Comparison of ENCODE assay signal across 28 cellular contexts in the genomic region with DNA sequence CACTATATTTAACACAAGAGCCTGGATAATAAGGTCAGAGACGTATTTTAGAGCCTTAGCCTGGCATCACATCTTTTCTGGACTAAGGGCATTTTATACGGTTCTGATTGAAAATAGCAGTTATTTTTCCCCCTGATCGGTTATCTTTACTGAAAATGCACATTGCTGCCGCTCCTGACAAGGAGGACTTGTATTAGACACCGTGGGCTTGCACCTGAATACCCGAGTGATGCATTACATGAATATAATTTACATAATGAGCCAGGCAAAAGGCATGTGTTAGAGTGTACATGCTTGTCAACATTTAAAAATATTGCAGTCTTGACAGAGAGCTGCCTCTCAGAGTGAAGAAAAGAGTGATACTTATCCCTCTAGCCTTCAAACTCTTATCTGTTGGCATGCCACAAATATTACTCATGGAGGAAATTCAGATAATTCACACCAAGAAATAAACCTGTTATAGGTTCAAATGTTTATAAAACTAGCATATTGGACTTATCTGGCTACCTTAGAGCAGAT.
DNase-seq lines count a peak whose midpoint lies in the region; ATAC-seq, FAIRE-seq and TF ChIP-seq lines count a peak whose summit lies in the region.
"Had no signal": no experiment of that assay in that cellular context is flagged by ENCODE, and none has a peak within 500 bp of the region (broad histone marks: within the 10 kb centered on the region; RNA-seq: fewer than 3 reads in every experiment).

No MANE protein-coding gene starts in this region.

- POLR2A ChIA-PET in PC-9 (lab: Charles Lee; ENCODE audit: unreplicated experiment) = interaction anchor here (0.6 kb wide), 1 partner anchor 212 kb away, joined by 6 read pairs; no protein-coding TSS in a partner anchor

- H3K27me3 Mint-ChIP-seq in activated naive CD4-positive, alpha-beta T cell treated with anti-CD3 and anti-CD28 coated beads, Interleukin-2, amount 10 ng/mL, durations not matched to agents 7 days and 5 days = no peaks in the 10 kb centered on the region
- H3K27me3 Mint-ChIP-seq: CD4-positive, alpha-beta T cell; CD8-positive, alpha-beta memory T cell had no signal

- intact Hi-C loops in PC-9 (cut with micrococcal nuclease; ENCODE audit: unreplicated experiment) = loop anchor here (10.0 kb wide), 1 partner anchor 502 kb away; no protein-coding TSS in a partner anchor

- H3K79me2 ChIP-seq in PC-9 (ENCODE audit: low read depth) = no peaks in the 10 kb centered on the region

- BruUV-seq in PC-9 (replicated peaks; lab: Mats Ljungman, UMichigan) = no TSS peak

- H2AFZ ChIP-seq in PC-9 = no peak overlapping the region

- no peak overlapping the region for H3K4me2 ChIP-seq in PC-9
- H3K4me2 ChIP-seq: A549; BLaER1 treated with 17β-estradiol and CSF1 and Interleukin-3, amounts not matched to agents 10 nM and 100 nM had no signal

- CTCF ChIA-PET in activated naive CD4-positive, alpha-beta T cell treated with anti-CD3 and anti-CD28 coated beads, Interleukin-2, amount 10 ng/mL, durations not matched to agents 7 days and 5 days (lab: Charles Lee) = no interaction called here
- CTCF ChIA-PET in PC-9 (lab: Charles Lee) = no interaction called here

- H3K27ac ChIP-seq in PC-9 = no peak overlapping the region
- H3K27ac ChIP-seq: A549; BLaER1 treated with 17β-estradiol and CSF1 and Interleukin-3, amounts not matched to agents 10 nM and 100 nM had no signal

- no peaks in the 10 kb centered on the region for H3K9me2 ChIP-seq in PC-9 (ENCODE audit: insufficient read depth)

- H3K4me3 Mint-ChIP-seq in activated naive CD4-positive, alpha-beta T cell treated with anti-CD3 and anti-CD28 coated beads, Interleukin-2, amount 10 ng/mL, durations not matched to agents 7 days and 5 days = no peak overlapping the region
- H3K4me3 Mint-ChIP-seq: CD14-positive monocyte; CD4-positive, alpha-beta T cell; CD8-positive, alpha-beta memory T cell; HFFc6 had no signal

- no peak overlapping the region for H3K4me3 ChIP-seq in PC-9
- H3K4me3 ChIP-seq: A549; BLaER1 treated with 17β-estradiol and CSF1 and Interleukin-3, amounts not matched to agents 10 nM and 100 nM; GM12878; HAP-1 had no signal

- ATAC-seq in GM18858 (IDR thresholded peaks at IDR 0.05; ENCODE audit: unreplicated experiment) (no peak), HG03095 (IDR thresholded peaks at IDR 0.05; ENCODE audit: unreplicated experiment) (no peak)
- ATAC-seq: A549, GM12878 had no signal

- peak; percentile 64 for FAIRE-seq in islet of Langerhans (lab: Jason Lieb, UNC)
- FAIRE-seq: A549, D721Med, GM12878, GM18507, GM19239, H54 had no signal

- H3K9me3 Mint-ChIP-seq in activated naive CD4-positive, alpha-beta T cell treated with anti-CD3 and anti-CD28 coated beads, Interleukin-2, amount 10 ng/mL, durations not matched to agents 7 days and 5 days = no peaks in the 10 kb centered on the region
- H3K9me3 Mint-ChIP-seq: HFFc6 had no signal

- H3K27me3 ChIP-seq in PC-9 (ENCODE audit: insufficient read depth, low read depth) = no peaks in the 10 kb centered on the region
- H3K27me3 ChIP-seq: BE2C; BLaER1 treated with 17β-estradiol and CSF1 and Interleukin-3, amounts not matched to agents 10 nM and 100 nM had no signal

- no peaks in the 10 kb centered on the region for H3K36me3 Mint-ChIP-seq in activated naive CD4-positive, alpha-beta T cell treated with anti-CD3 and anti-CD28 coated beads, Interleukin-2, amount 10 ng/mL, durations not matched to agents 7 days and 5 days
- H3K36me3 Mint-ChIP-seq: CD14-positive monocyte; CD8-positive, alpha-beta memory T cell had no signal

- peaks cover 16% of the 10 kb centered on the region; the same call in 1 of the 2 replicates for H3F3A ChIP-seq in PC-9 (ENCODE audit: insufficient read depth, low read depth)

- DNase-seq in NCI-H226 (peak; percentile 56), amniotic epithelial cell (ENCODE audit: low read depth) (peak; percentile 44), PC-9 (no peak)
- no peak for DNase-seq in activated naive CD4-positive, alpha-beta T cell treated with anti-CD3 and anti-CD28 coated beads, Interleukin-2, amount 10 ng/mL, durations not matched to agents 7 days and 5 days
- DNase-seq: 8988T; ACHN; AML-193; BE2C; CD4-positive, alpha-beta T cell; CD8-positive, alpha-beta memory T cell; DMS 273 treated with DMSO at 0.1 percent for 48 hours; DMS79; EL; GDM1; GOT3; HFFc6 had no signal

- no peaks in the 10 kb centered on the region for H3K9me3 ChIP-seq in PC-9 (ENCODE audit: insufficient read depth, low read depth)
- H3K9me3 ChIP-seq: A549; BE2C; BLaER1 treated with 17β-estradiol and CSF1 and Interleukin-3, amounts not matched to agents 10 nM and 100 nM; HAP-1 had no signal

- H4K20me1 ChIP-seq in PC-9 (ENCODE audit: insufficient read depth) = no peaks in the 10 kb centered on the region
- H4K20me1 ChIP-seq: BLaER1 treated with 17β-estradiol and CSF1 and Interleukin-3, amounts not matched to agents 10 nM and 100 nM had no signal

- H3K27ac Mint-ChIP-seq in activated naive CD4-positive, alpha-beta T cell treated with anti-CD3 and anti-CD28 coated beads, Interleukin-2, amount 10 ng/mL, durations not matched to agents 7 days and 5 days = no peak overlapping the region
- H3K27ac Mint-ChIP-seq: CD14-positive monocyte; CD4-positive, alpha-beta T cell; CD8-positive, alpha-beta memory T cell; HFFc6 had no signal

- peaks cover 11% of the 10 kb centered on the region for H3K4me1 ChIP-seq in PC-9 (replicated peaks; ENCODE audit: insufficient read depth)
- H3K4me1 ChIP-seq: A549; BE2C; BLaER1 treated with 17β-estradiol and CSF1 and Interleukin-3, amounts not matched to agents 10 nM and 100 nM; HAP-1 had no signal

- TF ChIP-seq CTCF in PC-9 (conservative IDR thresholded peaks at IDR 0.05) = no peak

- H3K36me3 ChIP-seq in PC-9 (ENCODE audit: low read depth) = no peaks in the 10 kb centered on the region
- H3K36me3 ChIP-seq: BE2C; BLaER1 treated with 17β-estradiol and CSF1 and Interleukin-3, amounts not matched to agents 10 nM and 100 nM; HAP-1 had no signal

- H3K4me1 Mint-ChIP-seq in activated naive CD4-positive, alpha-beta T cell treated with anti-CD3 and anti-CD28 coated beads, Interleukin-2, amount 10 ng/mL, durations not matched to agents 7 days and 5 days = no peaks in the 10 kb centered on the region
- H3K4me1 Mint-ChIP-seq: CD14-positive monocyte; CD8-positive, alpha-beta memory T cell had no signal

Comparison
In these comparisons a context has a peak if more than half of its experiments do, and no peak if none do; other contexts are left out.
1. DNase-seq: peak in NCI-H226 (single experiment) and amniotic epithelial cell (single experiment); none in activated naive CD4-positive, alpha-beta T cell treated with anti-CD3 and anti-CD28 coated beads, Interleukin-2, amount 10 ng/mL, durations not matched to agents 7 days and 5 days (single experiment) and PC-9 (0 of 2).